Comparison of ENCODE assay signal across 13 cellular contexts in genomic region chr2:202721621-202722020, GRCh38.
A peak's percentile ranks its signal among the peaks of the same experiment; 100 is the strongest.
DNase-seq lines count a peak whose midpoint lies in the region; ATAC-seq, FAIRE-seq and TF ChIP-seq lines count a peak whose summit lies in the region.
"Had no signal": no experiment of that assay in that cellular context is flagged by ENCODE, and none has a peak within 500 bp of the region (broad histone marks: within the 10 kb centered on the region; RNA-seq: fewer than 3 reads in every experiment).

No MANE protein-coding gene starts in this region.

- H3K4me1 ChIP-seq in CD4-positive, alpha-beta memory T cell (ENCODE audit: insufficient read depth, low read length) = peaks cover 14% of the 10 kb centered on the region

- H3K4me1 Mint-ChIP-seq in CD4-positive, alpha-beta memory T cell = peaks cover 9 to 25% (median 18%) of the 10 kb centered on the region in 4 donors

- no peak overlapping the region for H3K4me3 Mint-ChIP-seq in CD4-positive, alpha-beta memory T cell
- H3K4me3 Mint-ChIP-seq: activated B cell treated with CpG ODN at 0.5 μM for 24 hours had no signal

- H3K36me3 ChIP-seq in CD4-positive, alpha-beta memory T cell (ENCODE audit: insufficient read depth, low read length) = no peaks in the 10 kb centered on the region

- no peak overlapping the region for H3K27ac Mint-ChIP-seq in CD4-positive, alpha-beta memory T cell
- H3K27ac Mint-ChIP-seq: activated B cell treated with CpG ODN at 0.5 μM for 24 hours had no signal

- TF ChIP-seq POLR2A in GM12892 (IDR thresholded peaks at IDR 0.05; ENCODE audit: low read depth, low read length) = no peak

- TF ChIP-seq CTCF in AG10803 (conservative IDR thresholded peaks at IDR 0.05; ENCODE audit: low read length) (no peak), choroid plexus epithelial cell (conservative IDR thresholded peaks at IDR 0.05; ENCODE audit: low read depth, low read length) (no peak)

- CTCF ChIA-PET in CD4-positive, alpha-beta memory T cell (lab: Charles Lee; ENCODE audit: partially characterized antibody) = no interaction called here

- H3K36me3 Mint-ChIP-seq in CD4-positive, alpha-beta memory T cell = peaks cover 9 to 27% of the 10 kb centered on the region in 2 donors

- no peak overlapping the region for H3K4me3 ChIP-seq in AG10803 (ENCODE audit: low read length)
- no peak overlapping the region for H3K4me3 ChIP-seq in choroid plexus epithelial cell (ENCODE audit: low read depth, low read length)
- no peak overlapping the region for H3K4me3 ChIP-seq in CD4-positive, alpha-beta memory T cell (ENCODE audit: low read length in 2 of 2)
- H3K4me3 ChIP-seq: spleen had no signal

- no peaks in the 10 kb centered on the region for H3K27me3 Mint-ChIP-seq in CD4-positive, alpha-beta memory T cell
- H3K27me3 Mint-ChIP-seq: activated B cell treated with CpG ODN at 0.5 μM for 24 hours had no signal

- no peaks in the 10 kb centered on the region for H3K9me3 ChIP-seq in CD4-positive, alpha-beta memory T cell (ENCODE audit: control insufficient read depth in 1 of 2, low read length in 2 of 2)

- POLR2A ChIA-PET in CD4-positive, alpha-beta memory T cell (lab: Charles Lee; ENCODE audit: partially characterized antibody) = no interaction called here

- H3K27me3 ChIP-seq in CD4-positive, alpha-beta memory T cell (ENCODE audit: insufficient read depth, low read length) = no peaks in the 10 kb centered on the region
- H3K27me3 ChIP-seq: spleen had no signal

- peak; percentile 29 for DNase-seq in AG10803 (ENCODE audit: low read depth)
- peak; percentile 11 for DNase-seq in LHCN-M2 (ENCODE audit: low read depth)
- DNase-seq in choroid plexus epithelial cell (ENCODE audit: low read depth) = peak; percentile 62
- peak; percentile 88 for DNase-seq in kidney tubule cell (ENCODE audit: low spot score)
- DNase-seq in posterior cingulate gyrus = no peak
- no peak for DNase-seq in CD4-positive, alpha-beta memory T cell
- DNase-seq in GM12892 (ENCODE audit: insufficient read length) = no peak
- DNase-seq: activated B cell treated with CpG ODN at 0.5 μM for 24 hours; activated naive CD4-positive, alpha-beta T cell treated with anti-CD3 and anti-CD28 coated beads, Interleukin-2, amount 50 U/mL, for 16 hours; erythroblast; NCI-H1048; spleen had no signal

- peaks cover 0 to 5% (median 3%) of the 10 kb centered on the region in 8 donors for H3K9me3 Mint-ChIP-seq in CD4-positive, alpha-beta memory T cell

- H3K27ac ChIP-seq in CD4-positive, alpha-beta memory T cell (ENCODE audit: low read depth, low read length) = no peak overlapping the region
- H3K27ac ChIP-seq: spleen had no signal

- no peak for FAIRE-seq in GM12892 (lab: Jason Lieb, UNC)

- intact Hi-C loops in posterior cingulate gyrus (cut with DNase I) = no loop called here
- intact Hi-C loops in CD4-positive, alpha-beta memory T cell (cut with micrococcal nuclease) = no loop called here

- no peak for ATAC-seq in HG03095 (IDR thresholded peaks at IDR 0.05; ENCODE audit: unreplicated experiment)

Comparison
In these comparisons a context has a peak if more than half of its experiments do, and no peak if none do; other contexts are left out.
1. DNase-seq: peak in AG10803 (single experiment), LHCN-M2 (single experiment), choroid plexus epithelial cell (single experiment) and kidney tubule cell (single experiment); none in posterior cingulate gyrus (0 of 10), CD4-positive, alpha-beta memory T cell (0 of 5) and GM12892 (single experiment).